ENCODE assay signal across 13 cellular contexts in the genomic region with DNA sequence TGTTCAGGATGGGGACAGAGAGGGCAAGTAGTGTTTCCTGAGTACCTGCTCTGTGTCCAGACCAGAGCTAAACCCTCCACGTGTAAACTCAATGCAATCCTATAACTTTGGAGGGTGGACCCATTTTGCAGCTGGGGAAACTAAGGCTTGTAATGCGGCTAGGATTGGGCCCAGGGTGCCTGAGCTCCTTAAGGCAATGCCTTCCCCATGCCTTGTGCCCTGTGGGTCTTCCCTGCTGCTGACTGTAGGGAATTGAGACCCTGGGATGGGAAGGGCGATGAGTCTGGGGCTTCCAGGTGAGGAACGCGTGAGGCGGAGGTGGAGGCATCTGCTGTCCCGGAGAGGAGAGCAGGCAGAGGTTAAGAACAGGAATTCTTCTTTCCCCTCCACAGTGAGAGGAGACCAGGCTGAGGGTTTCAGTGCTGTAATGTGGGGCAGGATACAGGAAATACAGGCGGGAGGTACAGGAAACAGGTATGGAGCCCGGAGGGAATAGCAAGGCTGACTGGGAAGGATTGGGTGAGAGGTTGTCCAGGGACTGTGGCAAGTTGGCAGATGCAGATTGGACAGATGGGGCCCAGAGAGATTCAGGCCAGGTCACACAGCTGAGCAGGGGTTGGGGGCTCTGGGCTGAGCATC. TPM values are rescaled to one million over a fixed set of nuclear protein-coding genes. Genes with fewer than 3 reads are reported as not detected.
A peak's percentile ranks its signal among the peaks of the same experiment; 100 is the strongest.
DNase-seq lines count a peak whose midpoint lies in the region; ATAC-seq and TF ChIP-seq lines count a peak whose summit lies in the region.
"Had no signal": no experiment of that assay in that cellular context is flagged by ENCODE, and none has a peak within 500 bp of the region (broad histone marks: within the 10 kb centered on the region; RNA-seq: fewer than 3 reads in every experiment).

No MANE protein-coding gene starts in this region.

- peak overlapping the region; percentile 52 for H3K27ac ChIP-seq in iPS-18a (ENCODE audit: low read length)
- H3K27ac ChIP-seq: foreskin keratinocyte had no signal

- peaks cover 9% of the 10 kb centered on the region for H3K4me1 ChIP-seq in iPS-18a (ENCODE audit: control insufficient read depth, low read depth, low read length)

- no peaks in the 10 kb centered on the region for H3K36me3 ChIP-seq in iPS-18a (ENCODE audit: control insufficient read depth, low read depth, low read length)

- no peaks in the 10 kb centered on the region for H3K9me3 ChIP-seq in iPS-18a (ENCODE audit: control insufficient read depth, low read depth, low read length)

- H3K4me3 Mint-ChIP-seq in activated naive CD4-positive, alpha-beta T cell treated with anti-CD3 and anti-CD28 coated beads, Interleukin-2, amount 50 U/mL, for 24 hours = no peak overlapping the region
- H3K4me3 Mint-ChIP-seq in activated B cell treated with CpG ODN at 0.5 μM for 24 hours = peak overlapping the region; percentile 7
- peak overlapping the region; percentile 76 for H3K4me3 Mint-ChIP-seq in stimulated activated effector memory CD8-positive, alpha-beta T cell treated with anti-CD3 and anti-CD28 coated beads, Interleukin-12 subunit alpha, Interleukin-12 subunit beta, amount 100 ng/mL, for 72 hours

- peaks cover 40% of the 10 kb centered on the region for H3K4me1 Mint-ChIP-seq in activated naive CD4-positive, alpha-beta T cell treated with anti-CD3 and anti-CD28 coated beads, Interleukin-2, amount 50 U/mL, for 24 hours
- peaks cover 13% of the 10 kb centered on the region for H3K4me1 Mint-ChIP-seq in activated B cell treated with CpG ODN at 0.5 μM for 24 hours
- H3K4me1 Mint-ChIP-seq in stimulated activated effector memory CD8-positive, alpha-beta T cell treated with anti-CD3 and anti-CD28 coated beads, Interleukin-12 subunit alpha, Interleukin-12 subunit beta, amount 100 ng/mL, for 72 hours = peaks cover 32% of the 10 kb centered on the region

- POLR2A ChIA-PET in activated B cell treated with CpG ODN at 0.5 μM for 24 hours (lab: Charles Lee) = interaction anchor here (0.6 kb wide), 1 partner anchor 197 kb away, joined by 4 read pairs; no protein-coding TSS in a partner anchor

- H3K9ac ChIP-seq in iPS-18a (ENCODE audit: low read length) = no peak overlapping the region

- H3K27me3 Mint-ChIP-seq in activated naive CD4-positive, alpha-beta T cell treated with anti-CD3 and anti-CD28 coated beads, Interleukin-2, amount 50 U/mL, for 24 hours = no peaks in the 10 kb centered on the region
- H3K27me3 Mint-ChIP-seq in activated B cell treated with CpG ODN at 0.5 μM for 24 hours = no peaks in the 10 kb centered on the region

- DNase-seq in activated naive CD4-positive, alpha-beta T cell (lab: John Stamatoyannopoulos, UW) = no peak
- DNase-seq in activated B cell treated with CpG ODN at 0.5 μM for 24 hours (no peak), NCI-H1048 (lab: John Stamatoyannopoulos, UW) (no peak), NCI-H446 (lab: John Stamatoyannopoulos, UW) (no peak)
- no peak for DNase-seq in stimulated activated effector memory CD8-positive, alpha-beta T cell treated with anti-CD3 and anti-CD28 coated beads, Interleukin-12 subunit alpha, Interleukin-12 subunit beta, amount 100 ng/mL, for 72 hours (ENCODE audit: low spot score in 2 of 2)
- DNase-seq: cortex of kidney, KG1, NCI-H187, nucleus accumbens had no signal

- no peaks in the 10 kb centered on the region for H3K36me3 Mint-ChIP-seq in activated naive CD4-positive, alpha-beta T cell treated with anti-CD3 and anti-CD28 coated beads, Interleukin-2, amount 50 U/mL, for 24 hours
- H3K36me3 Mint-ChIP-seq in activated B cell treated with CpG ODN at 0.5 μM for 24 hours (ENCODE audit: low read depth) = no peaks in the 10 kb centered on the region
- H3K36me3 Mint-ChIP-seq in stimulated activated effector memory CD8-positive, alpha-beta T cell treated with anti-CD3 and anti-CD28 coated beads, Interleukin-12 subunit alpha, Interleukin-12 subunit beta, amount 100 ng/mL, for 72 hours = no peaks in the 10 kb centered on the region

- intact Hi-C loops in activated B cell treated with CpG ODN at 0.5 μM for 24 hours (cut with micrococcal nuclease) = no loop called here

- ATAC-seq in activated B cell treated with CpG ODN at 0.5 μM for 24 hours (ENCODE audit: low read depth) (no peak), GM18858 (IDR thresholded peaks at IDR 0.05; ENCODE audit: unreplicated experiment) (no peak)
- ATAC-seq in stimulated activated effector memory CD8-positive, alpha-beta T cell treated with anti-CD3 and anti-CD28 coated beads, Interleukin-12 subunit alpha, Interleukin-12 subunit beta, amount 100 ng/mL, for 72 hours = no peak

- no peaks in the 10 kb centered on the region for H3K9me3 Mint-ChIP-seq in activated naive CD4-positive, alpha-beta T cell treated with anti-CD3 and anti-CD28 coated beads, Interleukin-2, amount 50 U/mL, for 24 hours
- no peaks in the 10 kb centered on the region for H3K9me3 Mint-ChIP-seq in activated B cell treated with CpG ODN at 0.5 μM for 24 hours
- H3K9me3 Mint-ChIP-seq in stimulated activated effector memory CD8-positive, alpha-beta T cell treated with anti-CD3 and anti-CD28 coated beads, Interleukin-12 subunit alpha, Interleukin-12 subunit beta, amount 100 ng/mL, for 72 hours = no peaks in the 10 kb centered on the region

- peak overlapping the region; percentile 39 for H3K4me3 ChIP-seq in iPS-18a (ENCODE audit: low read length)

- no peaks in the 10 kb centered on the region for H3K27me3 ChIP-seq in iPS-18a (ENCODE audit: control insufficient read depth, insufficient read depth, low read length)
- H3K27me3 ChIP-seq: foreskin keratinocyte had no signal

- CTCF ChIA-PET in activated B cell treated with CpG ODN at 0.5 μM for 24 hours (lab: Charles Lee) = no interaction called here

- no peak for TF ChIP-seq CTCF in activated B cell treated with CpG ODN at 0.5 μM for 24 hours (IDR thresholded peaks at IDR 0.05)

- peak overlapping the region; percentile 14 for H3K27ac Mint-ChIP-seq in activated naive CD4-positive, alpha-beta T cell treated with anti-CD3 and anti-CD28 coated beads, Interleukin-2, amount 50 U/mL, for 24 hours
- H3K27ac Mint-ChIP-seq in activated B cell treated with CpG ODN at 0.5 μM for 24 hours = no peak overlapping the region
- no peak overlapping the region for H3K27ac Mint-ChIP-seq in stimulated activated effector memory CD8-positive, alpha-beta T cell treated with anti-CD3 and anti-CD28 coated beads, Interleukin-12 subunit alpha, Interleukin-12 subunit beta, amount 100 ng/mL, for 72 hours

RNA-seq across cellular contexts. Expression of a gene that starts 19.2 kb away (rescaled TPM):
- total RNA-seq in activated B cell treated with CpG ODN at 0.5 μM for 24 hours = 4.3 and 4.6 TPM in 2 replicates

RNA-seq across cellular contexts. Expression of a gene that starts 21.9 kb away (rescaled TPM):
- total RNA-seq in activated B cell treated with CpG ODN at 0.5 μM for 24 hours = 107 and 111 TPM in 2 replicates

RNA-seq across cellular contexts. Expression of a gene that starts 28.8 kb away (rescaled TPM):
- not detected in 2 replicates for total RNA-seq in activated B cell treated with CpG ODN at 0.5 μM for 24 hours
- total RNA-seq: foreskin keratinocyte had no signal

RNA-seq across cellular contexts. Expression of a gene that starts 41.0 kb away (rescaled TPM):
- total RNA-seq in activated B cell treated with CpG ODN at 0.5 μM for 24 hours = not detected in 2 replicates
